Comparison of ENCODE assay signal across 8 cellular contexts in genomic region chr6:34393191-34393967, GRCh38. TPM values are rescaled to one million over a fixed set of nuclear protein-coding genes. Genes with fewer than 3 reads are reported as not detected.
DNase-seq lines count a peak whose midpoint lies in the region; ATAC-seq and TF ChIP-seq lines count a peak whose summit lies in the region.

No MANE protein-coding gene starts in this region.

- peak overlapping the region; percentile 88 for H3K4me3 Mint-ChIP-seq in mesothelial cell of epicardium

- H4K20me1 ChIP-seq in MM.1S (ENCODE audit: insufficient read depth, low read length), result peaks cover 6% of the 10 kb centered on the region; the same call in 1 of the 2 replicates

- peak overlapping the region; percentile 32; the same call in 1 of the 2 replicates for H3K27ac ChIP-seq in MM.1S (ENCODE audit: low read length)
- no peak overlapping the region for H3K27ac ChIP-seq in brain microvascular endothelial cell
- no peak overlapping the region for H3K27ac ChIP-seq in foreskin keratinocyte

- H3K27me3 Mint-ChIP-seq in mesothelial cell of epicardium (ENCODE audit: low read depth), result no peaks in the 10 kb centered on the region

- DNase-seq in COLO668 (lab: John Stamatoyannopoulos, UW; ENCODE audit: unreplicated experiment) (peak; percentile 38), MM.1S (no peak), brain microvascular endothelial cell (no peak), mesothelial cell of epicardium (ENCODE audit: low spot score in 2 of 2, unreplicated experiment in 2 of 2) (no peak), foreskin keratinocyte (no peak), NCI-H2107 treated with DMSO at 0.1 percent for 48 hours (lab: John Stamatoyannopoulos, UW; ENCODE audit: unreplicated experiment) (no peak), left lobe of liver (ENCODE audit: low spot score) (no peak)

- H3K79me2 ChIP-seq in MM.1S (ENCODE audit: low read length), result peaks cover 44% of the 10 kb centered on the region

- H3K4me1 ChIP-seq in MM.1S (ENCODE audit: low read length), result peaks cover 10% of the 10 kb centered on the region; the same call in 1 of the 2 replicates
- no peaks in the 10 kb centered on the region for H3K4me1 ChIP-seq in foreskin keratinocyte

- H3K9me3 ChIP-seq in MM.1S (replicated peaks; ENCODE audit: insufficient read depth, low read length), result no peaks in the 10 kb centered on the region

- TF ChIP-seq CTCF in MM.1S (IDR thresholded peaks at IDR 0.05; ENCODE audit: low read length) (no peak), brain microvascular endothelial cell (IDR thresholded peaks at IDR 0.05; ENCODE audit: low read depth, low read length, missing control alignments) (no peak), mesothelial cell of epicardium (IDR thresholded peaks at IDR 0.05; ENCODE audit: unreplicated experiment) (no peak), foreskin keratinocyte (conservative IDR thresholded peaks at IDR 0.05) (no peak)

- peak overlapping the region; percentile 76 for H2AFZ ChIP-seq in MM.1S (ENCODE audit: low read length)

- peak overlapping the region; percentile 90 for H3K4me2 ChIP-seq in MM.1S (ENCODE audit: low read depth, low read length)

- H3K27ac Mint-ChIP-seq in mesothelial cell of epicardium, result peak overlapping the region; percentile 91

- no peaks in the 10 kb centered on the region for H3K9me2 ChIP-seq in MM.1S (replicated peaks; ENCODE audit: insufficient read depth, low read length)

- H3K4me1 Mint-ChIP-seq in mesothelial cell of epicardium, result peaks cover 8% of the 10 kb centered on the region

- no peak for ATAC-seq in foreskin keratinocyte
- ATAC-seq in left lobe of liver, result no peak
- ATAC-seq in HG03196 (IDR thresholded peaks at IDR 0.05; ENCODE audit: unreplicated experiment), result no peak

- H3K4me3 ChIP-seq in MM.1S (ENCODE audit: low read length), result peak overlapping the region; percentile 84
- peak overlapping the region; percentile 82 for H3K4me3 ChIP-seq in brain microvascular endothelial cell (ENCODE audit: low read depth, low read length)

- H3K36me3 ChIP-seq in MM.1S (replicated peaks; ENCODE audit: insufficient read depth, low read length) (no peaks in the 10 kb centered on the region), brain microvascular endothelial cell (replicated peaks) (no peaks in the 10 kb centered on the region)

- no peaks in the 10 kb centered on the region for H3F3A ChIP-seq in MM.1S (ENCODE audit: insufficient read depth, low read length)

- H3K27me3 ChIP-seq in MM.1S (replicated peaks; ENCODE audit: insufficient read depth, low read length), result no peaks in the 10 kb centered on the region
- H3K27me3 ChIP-seq in brain microvascular endothelial cell (replicated peaks), result no peaks in the 10 kb centered on the region
- no peaks in the 10 kb centered on the region for H3K27me3 ChIP-seq in foreskin keratinocyte

- in situ Hi-C loops in brain microvascular endothelial cell (cut with HindIII; ENCODE audit: low pct_ligation_motif_present, low sequenced_read_pairs), result no loop called here

- peak overlapping the region; percentile 50; the same call in 1 of the 2 replicates for H3K9ac ChIP-seq in MM.1S (ENCODE audit: low read length)

- peaks cover 8% of the 10 kb centered on the region for H3K9me3 Mint-ChIP-seq in mesothelial cell of epicardium

- H3K36me3 Mint-ChIP-seq in mesothelial cell of epicardium, result peaks cover 3% of the 10 kb centered on the region

RNA-seq across cellular contexts. Expression of gene NUDT3, which starts 0.9 kb away (rescaled TPM):
- total RNA-seq in mesothelial cell of epicardium (32.7 to 33.3 TPM (median 33.2 TPM) in 3 replicates), foreskin keratinocyte (24.8 and 26.7 TPM in 2 replicates), left lobe of liver (16.6 TPM)
- 7.1 and 8.1 TPM in 2 replicates for polyA plus RNA-seq in foreskin keratinocyte

RNA-seq across cellular contexts. Expression of gene RPS10, which starts 32.5 kb away (rescaled TPM):
- 1,317 to 1,425 TPM (median 1,369 TPM) in 3 replicates for total RNA-seq in mesothelial cell of epicardium
- total RNA-seq in foreskin keratinocyte, result 1,970 and 2,018 TPM in 2 replicates
- 3,077 and 3,184 TPM in 2 replicates for polyA plus RNA-seq in foreskin keratinocyte
- 346 TPM for total RNA-seq in left lobe of liver
